Comparison of ENCODE assay signal across 22 cellular contexts in genomic region chr9:107852891-107853290, GRCh38.
"Had no signal": no experiment of that assay in that cellular context is flagged by ENCODE, and none has a peak within 500 bp of the region (broad histone marks: within the 10 kb centered on the region; RNA-seq: fewer than 3 reads in every experiment).

No MANE protein-coding gene starts in this region.

- H3K27me3 ChIP-seq: colonic mucosa, dorsolateral prefrontal cortex, esophagus muscularis mucosa, esophagus squamous epithelium, foreskin keratinocyte, gastrocnemius medialis, gastroesophageal sphincter, heart left ventricle, heart right ventricle had no signal

- DNase-seq: colonic mucosa; cortex of kidney; dermis blood vessel endothelial cell; dorsolateral prefrontal cortex; effector CD4-positive, alpha-beta T cell; effector CD8-positive, alpha-beta T cell; effector memory CD4-positive, alpha-beta T cell; effector memory CD8-positive, alpha-beta T cell; endodermal cell; erythroblast; esophagus squamous epithelium; foreskin fibroblast; foreskin keratinocyte; foreskin melanocyte; gastrocnemius medialis; glutamatergic neuron; heart left ventricle; heart right ventricle had no signal

- H3K4me1 ChIP-seq: colonic mucosa, gastrocnemius medialis had no signal

- H3K4me3 ChIP-seq: colonic mucosa, coronary artery, dorsolateral prefrontal cortex, esophagus muscularis mucosa, esophagus squamous epithelium, gastrocnemius medialis, gastroesophageal sphincter, heart left ventricle, heart right ventricle had no signal

- H3K27ac ChIP-seq: colonic mucosa, coronary artery, dorsolateral prefrontal cortex, epithelial cell of prostate, esophagus muscularis mucosa, esophagus squamous epithelium, foreskin keratinocyte, gastrocnemius medialis, gastroesophageal sphincter, heart left ventricle, heart right ventricle had no signal

- H3K9me3 ChIP-seq: colonic mucosa, gastrocnemius medialis had no signal

- H3K36me3 ChIP-seq: colonic mucosa, esophagus muscularis mucosa, esophagus squamous epithelium, gastrocnemius medialis, gastroesophageal sphincter, heart left ventricle, heart right ventricle had no signal
